ENCODE assay signal across 15 cellular contexts in the genomic region with DNA sequence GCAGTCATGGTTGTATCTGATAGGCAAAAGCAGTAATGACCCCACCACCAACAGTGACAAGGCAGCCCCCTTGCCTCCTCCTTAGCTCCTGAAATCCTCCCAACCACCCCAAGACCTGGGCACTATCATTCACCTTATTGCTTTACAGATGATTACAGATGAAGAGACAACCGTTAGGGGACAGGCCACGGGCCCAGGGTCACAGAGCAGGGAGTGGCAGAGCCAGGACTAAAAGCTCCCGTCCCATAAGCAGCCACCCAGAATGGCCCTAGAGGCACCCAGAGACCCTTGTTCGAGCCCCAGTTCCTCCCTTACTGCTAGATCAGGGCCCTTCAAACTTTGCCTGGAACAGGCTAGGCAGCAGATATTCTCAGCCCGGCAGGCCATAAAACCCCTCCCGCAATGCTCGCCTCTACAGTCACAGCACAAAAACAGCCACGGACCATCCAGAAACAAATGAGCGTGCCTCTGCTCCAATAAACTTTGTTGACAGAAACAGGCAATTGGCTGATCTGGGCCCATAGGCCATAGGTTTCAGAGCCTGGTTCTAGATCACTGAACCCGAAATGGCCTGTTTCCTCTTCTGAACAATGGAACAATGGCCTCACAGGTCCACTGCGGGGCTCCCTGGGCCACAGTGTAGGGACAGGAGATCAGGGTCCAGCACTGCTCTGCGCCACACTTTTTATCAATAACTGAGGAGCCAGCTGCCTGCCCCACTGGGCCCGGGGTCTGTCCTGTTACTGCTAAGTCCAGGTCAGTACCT.
A peak's percentile ranks its signal among the peaks of the same experiment; 100 is the strongest.
DNase-seq lines count a peak whose midpoint lies in the region; ATAC-seq and TF ChIP-seq lines count a peak whose summit lies in the region.
"Had no signal": no experiment of that assay in that cellular context is flagged by ENCODE, and none has a peak within 500 bp of the region (broad histone marks: within the 10 kb centered on the region; RNA-seq: fewer than 3 reads in every experiment).

No MANE protein-coding gene starts in this region.

- H4K20me1 ChIP-seq in Karpas-422 (ENCODE audit: insufficient read depth, low read depth, low read length), result no peaks in the 10 kb centered on the region

- intact Hi-C loops in uterus (cut with DNase I; ENCODE audit: low total_unique reads), result no loop called here
- intact Hi-C loops in activated T-helper 1 cell treated with anti-CD3 and anti-CD28 coated beads, Interleukin-12 subunit alpha, Interleukin-12 subunit beta, Interleukin-2, Interleukin-4 antibody, amounts not matched to agents 30 ng/mL and 10 ng/mL and 1 ng/mL, durations not matched to agents 14 hours and 24 hours and 36 hours (cut with micrococcal nuclease), result no loop called here

- H3K79me2 ChIP-seq in Karpas-422 (ENCODE audit: low read length), result no peaks in the 10 kb centered on the region

- no peak overlapping the region for H3K4me3 Mint-ChIP-seq in activated T-helper 17 cell treated with anti-CD3 and anti-CD28 coated beads, Interleukin-2, amount 50 U/mL, for 72 hours
- H3K4me3 Mint-ChIP-seq in activated T-helper 1 cell treated with anti-CD3 and anti-CD28 coated beads, Interleukin-12 subunit alpha, Interleukin-12 subunit beta, Interleukin-2, Interleukin-4 antibody, amounts not matched to agents 30 ng/mL and 10 ng/mL and 1 ng/mL, durations not matched to agents 14 hours and 24 hours and 36 hours, result no peak overlapping the region
- H3K4me3 Mint-ChIP-seq: CD8-positive, alpha-beta memory T cell had no signal

- H3K4me2 ChIP-seq in Karpas-422 (ENCODE audit: low read depth, low read length, poor library complexity, severe bottlenecking), result no peak overlapping the region

- no peaks in the 10 kb centered on the region for H3K9me3 Mint-ChIP-seq in activated T-helper 17 cell treated with anti-CD3 and anti-CD28 coated beads, Interleukin-2, amount 50 U/mL, for 72 hours
- H3K9me3 Mint-ChIP-seq in activated T-helper 1 cell treated with anti-CD3 and anti-CD28 coated beads, Interleukin-12 subunit alpha, Interleukin-12 subunit beta, Interleukin-2, Interleukin-4 antibody, amounts not matched to agents 30 ng/mL and 10 ng/mL and 1 ng/mL, durations not matched to agents 14 hours and 24 hours and 36 hours, result peaks cover 3% of the 10 kb centered on the region

- WGBS in HUES64, result 92% methylated on average over 13 of the region's 13 CpGs

- no peak for TF ChIP-seq CTCF in uterus (IDR thresholded peaks at IDR 0.05)

- no peaks in the 10 kb centered on the region for H3K9me2 ChIP-seq in Karpas-422 (replicated peaks; ENCODE audit: insufficient read depth, low read length)

- H3K4me1 ChIP-seq in HUES64 (ENCODE audit: insufficient read depth, low read length) (peaks cover 15% of the 10 kb centered on the region), skeletal muscle tissue (ENCODE audit: control insufficient read depth in 3 of 3, insufficient read depth in 3 of 3, low read length in 3 of 3) (peaks cover 23 to 32% (median 28%) of the 10 kb centered on the region in 3 donors), uterus (peaks cover 0 to 19% of the 10 kb centered on the region in 2 donors), Karpas-422 (ENCODE audit: low read length) (no peaks in the 10 kb centered on the region)

- peak overlapping the region; percentile 40; the same call in 1 of the 2 replicates for H3K27ac ChIP-seq in HUES64 (ENCODE audit: low read depth, low read length)
- peak overlapping the region; percentile 89 for H3K27ac ChIP-seq in skeletal muscle tissue (ENCODE audit: low read depth, low read length)
- H3K27ac ChIP-seq in uterus, result peak overlapping the region in 1 of 2 donors; percentile 41
- H3K27ac ChIP-seq in Karpas-422 (ENCODE audit: low read length), result no peak overlapping the region

- H3K9me3 ChIP-seq in HUES64 (ENCODE audit: insufficient read depth, low read depth, low read length) (peaks cover 5% of the 10 kb centered on the region), skeletal muscle tissue (ENCODE audit: control insufficient read depth in 3 of 3, low read length in 3 of 3) (peaks cover 0 to under 1% (median 0%) of the 10 kb centered on the region in 3 donors), uterus (peaks cover 0 to under 1% of the 10 kb centered on the region in 2 donors), Karpas-422 (ENCODE audit: low read length) (peaks cover 1% of the 10 kb centered on the region; the same call in 1 of the 2 replicates)

- H3K36me3 ChIP-seq in HUES64 (ENCODE audit: insufficient read depth, low read length) (peaks cover 58% of the 10 kb centered on the region), skeletal muscle tissue (ENCODE audit: control insufficient read depth in 3 of 3, insufficient read depth in 3 of 3, low read length in 3 of 3) (peaks cover 4 to 22% (median 7%) of the 10 kb centered on the region in 3 donors), uterus (no peaks in the 10 kb centered on the region), Karpas-422 (ENCODE audit: insufficient read depth, low read length) (no peaks in the 10 kb centered on the region)

- no peaks in the 10 kb centered on the region for H3K27me3 Mint-ChIP-seq in activated T-helper 17 cell treated with anti-CD3 and anti-CD28 coated beads, Interleukin-2, amount 50 U/mL, for 72 hours
- H3K27me3 Mint-ChIP-seq in activated T-helper 1 cell treated with anti-CD3 and anti-CD28 coated beads, Interleukin-12 subunit alpha, Interleukin-12 subunit beta, Interleukin-2, Interleukin-4 antibody, amounts not matched to agents 30 ng/mL and 10 ng/mL and 1 ng/mL, durations not matched to agents 14 hours and 24 hours and 36 hours (ENCODE audit: insufficient read depth), result no peaks in the 10 kb centered on the region
- H3K27me3 Mint-ChIP-seq: progenitor cell of endocrine pancreas had no signal

- DNase-seq in left lobe of liver (ENCODE audit: low spot score) (no peak), uterus (no peak), Karpas-422 (no peak)
- DNase-seq in activated T-helper 1 cell treated with anti-CD3 and anti-CD28 coated beads, Interleukin-12 subunit alpha, Interleukin-12 subunit beta, Interleukin-2, Interleukin-4 antibody, amounts not matched to agents 30 ng/mL and 10 ng/mL and 1 ng/mL, durations not matched to agents 14 hours and 24 hours and 36 hours (ENCODE audit: low spot score), result no peak
- DNase-seq: activated T-cell treated with anti-CD3 and anti-CD28 coated beads for 4 hours; CD8-positive, alpha-beta memory T cell; GF-D8; mesendoderm; NCI-H510A treated with DMSO at 0.1 percent for 48 hours had no signal

- H3K27me3 ChIP-seq in HUES64 (ENCODE audit: insufficient read depth, low read length), result no peaks in the 10 kb centered on the region
- no peaks in the 10 kb centered on the region for H3K27me3 ChIP-seq in skeletal muscle tissue (ENCODE audit: control insufficient read depth in 3 of 3, insufficient read depth in 3 of 3, low read length in 3 of 3)
- H3K27me3 ChIP-seq in uterus, result no peaks in the 10 kb centered on the region
- no peaks in the 10 kb centered on the region for H3K27me3 ChIP-seq in Karpas-422 (ENCODE audit: low read length)

- H3K27ac Mint-ChIP-seq in activated T-helper 17 cell treated with anti-CD3 and anti-CD28 coated beads, Interleukin-2, amount 50 U/mL, for 72 hours, result peak overlapping the region; percentile 59
- H3K27ac Mint-ChIP-seq in activated T-helper 1 cell treated with anti-CD3 and anti-CD28 coated beads, Interleukin-12 subunit alpha, Interleukin-12 subunit beta, Interleukin-2, Interleukin-4 antibody, amounts not matched to agents 30 ng/mL and 10 ng/mL and 1 ng/mL, durations not matched to agents 14 hours and 24 hours and 36 hours, result no peak overlapping the region
- H3K27ac Mint-ChIP-seq: IgD-negative memory B cell, progenitor cell of endocrine pancreas had no signal

- no peaks in the 10 kb centered on the region for H3K4me1 Mint-ChIP-seq in activated T-helper 17 cell treated with anti-CD3 and anti-CD28 coated beads, Interleukin-2, amount 50 U/mL, for 72 hours
- no peaks in the 10 kb centered on the region for H3K4me1 Mint-ChIP-seq in activated T-helper 1 cell treated with anti-CD3 and anti-CD28 coated beads, Interleukin-12 subunit alpha, Interleukin-12 subunit beta, Interleukin-2, Interleukin-4 antibody, amounts not matched to agents 30 ng/mL and 10 ng/mL and 1 ng/mL, durations not matched to agents 14 hours and 24 hours and 36 hours (ENCODE audit: low read depth)
- H3K4me1 Mint-ChIP-seq: IgD-negative memory B cell had no signal

- H3K4me3 ChIP-seq in HUES64 (ENCODE audit: low read length) (no peak overlapping the region), skeletal muscle tissue (ENCODE audit: low read length in 3 of 3) (no peak overlapping the region), uterus (no peak overlapping the region), Karpas-422 (ENCODE audit: low read length) (no peak overlapping the region)

- peaks cover 72% of the 10 kb centered on the region for H3K36me3 Mint-ChIP-seq in activated T-helper 17 cell treated with anti-CD3 and anti-CD28 coated beads, Interleukin-2, amount 50 U/mL, for 72 hours (ENCODE audit: low read depth)
- H3K36me3 Mint-ChIP-seq in activated T-helper 1 cell treated with anti-CD3 and anti-CD28 coated beads, Interleukin-12 subunit alpha, Interleukin-12 subunit beta, Interleukin-2, Interleukin-4 antibody, amounts not matched to agents 30 ng/mL and 10 ng/mL and 1 ng/mL, durations not matched to agents 14 hours and 24 hours and 36 hours (ENCODE audit: low read depth), result peaks cover 19% of the 10 kb centered on the region
- H3K36me3 Mint-ChIP-seq: IgD-negative memory B cell had no signal

- no peak for TF ChIP-seq POLR2A in uterus (IDR thresholded peaks at IDR 0.05)

- no peak for ATAC-seq in activated T-helper 17 cell treated with anti-CD3 and anti-CD28 coated beads, Interleukin-2, amount 50 U/mL, for 72 hours (replicated peaks)
- ATAC-seq in left lobe of liver (peak; percentile 25), GM21717 (IDR thresholded peaks at IDR 0.05; ENCODE audit: unreplicated experiment) (no peak)

- H3K9ac ChIP-seq in HUES64 (ENCODE audit: low read depth, low read length), result no peak overlapping the region
- no peak overlapping the region for H3K9ac ChIP-seq in skeletal muscle tissue (ENCODE audit: low read depth in 1 of 3, low read length in 3 of 3)
- H3K9ac ChIP-seq in Karpas-422 (ENCODE audit: low read length), result no peak overlapping the region

- no peak overlapping the region for H2AFZ ChIP-seq in Karpas-422 (ENCODE audit: low read length)
